11 cellular contexts compared by ENCODE assay signal in genomic region chr17:35536664-35537160, GRCh38. TPM values are rescaled to one million over a fixed set of nuclear protein-coding genes. Genes with fewer than 3 reads are reported as not detected.
DNase-seq lines count a peak whose midpoint lies in the region; ATAC-seq and TF ChIP-seq lines count a peak whose summit lies in the region.
"Had no signal": no experiment of that assay in that cellular context is flagged by ENCODE, and none has a peak within 500 bp of the region (broad histone marks: within the 10 kb centered on the region; RNA-seq: fewer than 3 reads in every experiment).

No MANE protein-coding gene starts in this region.

- H3K27me3 Mint-ChIP-seq in activated T-helper 17 cell treated with anti-CD3 and anti-CD28 coated beads, Interleukin-2, amount 50 U/mL, for 72 hours, result no peaks in the 10 kb centered on the region

- peaks cover 45% of the 10 kb centered on the region for H3K4me1 ChIP-seq in BLaER1
- H3K4me1 ChIP-seq in neuronal stem cell (ENCODE audit: control insufficient read depth in 2 of 2, insufficient read depth in 1 of 2, low read depth in 1 of 2, low read length in 2 of 2), result no peaks in the 10 kb centered on the region
- no peaks in the 10 kb centered on the region for H3K4me1 ChIP-seq in smooth muscle cell (ENCODE audit: low read depth)
- no peaks in the 10 kb centered on the region for H3K4me1 ChIP-seq in mammary epithelial cell (ENCODE audit: insufficient read depth, low read length)

- intact Hi-C loops in mammary epithelial cell (cut with micrococcal nuclease), result no loop called here

- no peak overlapping the region for H4K91ac ChIP-seq in neuronal stem cell (ENCODE audit: low read depth, low read length, poor library complexity)

- H3K9me3 Mint-ChIP-seq in activated T-helper 17 cell treated with anti-CD3 and anti-CD28 coated beads, Interleukin-2, amount 50 U/mL, for 72 hours, result no peaks in the 10 kb centered on the region
- H3K9me3 Mint-ChIP-seq: neural crest cell had no signal

- peak; percentile 42 for TF ChIP-seq POLR2A in GM19193 (IDR thresholded peaks at IDR 0.05; ENCODE audit: extremely low read depth, insufficient read depth, insufficient read length)

- H3K4me2 ChIP-seq in BLaER1, result peak overlapping the region; percentile 61
- H3K4me2 ChIP-seq in neuronal stem cell (ENCODE audit: insufficient read depth, low read length, poor library complexity, severe bottlenecking), result no peak overlapping the region
- H3K4me2 ChIP-seq in smooth muscle cell, result no peak overlapping the region
- no peak overlapping the region for H3K4me2 ChIP-seq in mammary epithelial cell (ENCODE audit: insufficient read depth, low read depth, low read length)

- H3K79me2 ChIP-seq in smooth muscle cell (ENCODE audit: low read depth) (no peaks in the 10 kb centered on the region), mammary epithelial cell (ENCODE audit: insufficient read depth, low read length) (no peaks in the 10 kb centered on the region)

- in situ Hi-C loops in mammary epithelial cell (cut with MboI; ENCODE audit: low sequenced_read_pairs in 2 of 2), result loop anchor here (5.0 kb wide), 2 partner anchors 224 to 369 kb away; no protein-coding TSS in a partner anchor

- no peak overlapping the region for H3K14ac ChIP-seq in neuronal stem cell (ENCODE audit: low read length)

- DNase-seq in neuronal stem cell (ENCODE audit: low spot score) (no peak), smooth muscle cell (lab: John Stamatoyannopoulos, UW; ENCODE audit: unreplicated experiment) (no peak), mammary epithelial cell (no peak), NCI-H1694 treated with DMSO at 0.1 percent for 48 hours (lab: John Stamatoyannopoulos, UW) (no peak)

- peak overlapping the region; percentile 21 for H2BK15ac ChIP-seq in neuronal stem cell (ENCODE audit: low read length)

- H4K20me1 ChIP-seq in BLaER1, result no peaks in the 10 kb centered on the region
- H4K20me1 ChIP-seq in smooth muscle cell (ENCODE audit: low read depth), result no peaks in the 10 kb centered on the region
- H4K20me1 ChIP-seq in mammary epithelial cell (ENCODE audit: insufficient read depth, low read length), result no peaks in the 10 kb centered on the region

- no peak overlapping the region for H4K8ac ChIP-seq in neuronal stem cell (ENCODE audit: low read depth, low read length)

- H3K9me3 ChIP-seq in BLaER1, result no peaks in the 10 kb centered on the region
- no peaks in the 10 kb centered on the region for H3K9me3 ChIP-seq in neuronal stem cell (replicated peaks in 1 of 2; ENCODE audit: control insufficient read depth in 2 of 2, insufficient read depth in 1 of 2, low read depth in 1 of 2, low read length in 2 of 2)
- no peaks in the 10 kb centered on the region for H3K9me3 ChIP-seq in smooth muscle cell (replicated peaks; ENCODE audit: low read depth)
- H3K9me3 ChIP-seq in mammary epithelial cell (replicated peaks; ENCODE audit: insufficient read depth, low read length), result no peaks in the 10 kb centered on the region

- H3K4me3 ChIP-seq in BLaER1, result no peak overlapping the region
- no peak overlapping the region for H3K4me3 ChIP-seq in neuronal stem cell (ENCODE audit: low read length in 2 of 2)
- no peak overlapping the region for H3K4me3 ChIP-seq in smooth muscle cell
- no peak overlapping the region for H3K4me3 ChIP-seq in mammary epithelial cell (replicated peaks in 1 of 3; ENCODE audit: insufficient read depth in 1 of 3, low read depth in 2 of 3, low read length in 3 of 3)

- H2AFZ ChIP-seq in neuronal stem cell (ENCODE audit: low read length) (no peak overlapping the region), smooth muscle cell (ENCODE audit: low read depth) (no peak overlapping the region), mammary epithelial cell (ENCODE audit: low read depth, low read length) (no peak overlapping the region)

- no peak overlapping the region for H3K18ac ChIP-seq in neuronal stem cell (ENCODE audit: low read length)

- peaks cover 56% of the 10 kb centered on the region for H3K36me3 Mint-ChIP-seq in activated T-helper 17 cell treated with anti-CD3 and anti-CD28 coated beads, Interleukin-2, amount 50 U/mL, for 72 hours (ENCODE audit: low read depth)

- no peak overlapping the region for H3K23ac ChIP-seq in neuronal stem cell (ENCODE audit: low read depth, low read length, poor library complexity)

- H3F3A ChIP-seq in smooth muscle cell (ENCODE audit: low read depth), result no peaks in the 10 kb centered on the region

- H3K27ac ChIP-seq in BLaER1 (no peak overlapping the region), neuronal stem cell (replicated peaks; ENCODE audit: low read length) (no peak overlapping the region), smooth muscle cell (ENCODE audit: low read depth) (no peak overlapping the region), mammary epithelial cell (ENCODE audit: insufficient read depth, low read depth, low read length) (no peak overlapping the region)
- H3K27ac ChIP-seq: RWPE1 had no signal

- no peak overlapping the region for H3K4ac ChIP-seq in neuronal stem cell (ENCODE audit: low read length)

- H3K9ac ChIP-seq in BLaER1 (no peak overlapping the region), neuronal stem cell (ENCODE audit: low read depth, low read length, poor library complexity) (no peak overlapping the region), smooth muscle cell (ENCODE audit: low read depth) (no peak overlapping the region), mammary epithelial cell (ENCODE audit: insufficient read depth, low read length) (no peak overlapping the region)

- CTCF ChIA-PET in mammary epithelial cell (lab: Charles Lee; ENCODE audit: low non-redundant PET), result no interaction called here

- no CpG with 5 or more reads among the region's 13 CpGs for WGBS in neuronal stem cell (ENCODE audit: extremely low coverage in 2 of 2, insufficient read length in 2 of 2, insufficient replicate concordance in 1 of 2), 2 donors
- 78% methylated on average over 13 of the region's 13 CpGs for WGBS in smooth muscle cell (ENCODE audit: low lambda C conversion rate)
- 77% methylated on average over 12 of the region's 13 CpGs for WGBS in mammary epithelial cell (ENCODE audit: low coverage, missing lambda C conversion rate)

- H3K4me1 Mint-ChIP-seq in activated T-helper 17 cell treated with anti-CD3 and anti-CD28 coated beads, Interleukin-2, amount 50 U/mL, for 72 hours, result peaks cover 36% of the 10 kb centered on the region
- H3K4me1 Mint-ChIP-seq: neural crest cell had no signal

- no peak overlapping the region for H2AK5ac ChIP-seq in neuronal stem cell (ENCODE audit: low read depth, low read length)

- peak overlapping the region; percentile 79 for H3K4me3 Mint-ChIP-seq in activated T-helper 17 cell treated with anti-CD3 and anti-CD28 coated beads, Interleukin-2, amount 50 U/mL, for 72 hours
- H3K4me3 Mint-ChIP-seq: neural crest cell had no signal

- H3K27ac Mint-ChIP-seq in activated T-helper 17 cell treated with anti-CD3 and anti-CD28 coated beads, Interleukin-2, amount 50 U/mL, for 72 hours, result peak overlapping the region; percentile 96

- no peak overlapping the region for H2BK120ac ChIP-seq in neuronal stem cell (ENCODE audit: low read depth, low read length)

- dilution Hi-C loops in mammary epithelial cell (cut with HindIII; ENCODE audit: low sequenced_read_pairs), result no loop called here

- no peak overlapping the region for H2BK12ac ChIP-seq in neuronal stem cell (ENCODE audit: low read length)

- peak; percentile 43 for ATAC-seq in activated T-helper 17 cell treated with anti-CD3 and anti-CD28 coated beads, Interleukin-2, amount 50 U/mL, for 72 hours (replicated peaks)
- no peak for ATAC-seq in HG02678 (IDR thresholded peaks at IDR 0.05; ENCODE audit: unreplicated experiment)

- H3K27me3 ChIP-seq in BLaER1 (no peaks in the 10 kb centered on the region), neuronal stem cell (ENCODE audit: control insufficient read depth in 3 of 3, insufficient read depth in 3 of 3, low read depth in 1 of 3, low read length in 3 of 3) (peaks cover 0 to 27% (median 0%) of the 10 kb centered on the region in 3 experiments), smooth muscle cell (ENCODE audit: low read depth) (no peaks in the 10 kb centered on the region), mammary epithelial cell (ENCODE audit: insufficient read depth, low read length) (peaks cover 2% of the 10 kb centered on the region)

- no TSS peak for BruUV-seq in mammary epithelial cell (replicated peaks; lab: Mats Ljungman, UMichigan)

- H2BK5ac ChIP-seq in neuronal stem cell (ENCODE audit: low read length), result no peak overlapping the region

- TF ChIP-seq CTCF in smooth muscle cell (IDR thresholded peaks at IDR 0.05; ENCODE audit: borderline replicate concordance, insufficient read depth, poor library complexity, severe bottlenecking) (no peak), mammary epithelial cell (conservative IDR thresholded peaks at IDR 0.05 in 1 of 2, IDR thresholded peaks at IDR 0.05 in 1 of 2; ENCODE audit: extremely low read depth in 1 of 2, insufficient read depth in 1 of 2, low read depth in 1 of 2, low read length in 2 of 2) (no peak)

- H3K36me3 ChIP-seq in BLaER1, result no peaks in the 10 kb centered on the region
- no peaks in the 10 kb centered on the region for H3K36me3 ChIP-seq in neuronal stem cell (replicated peaks in 1 of 2; ENCODE audit: control insufficient read depth in 2 of 2, insufficient read depth in 2 of 2, low read length in 2 of 2)
- H3K36me3 ChIP-seq in smooth muscle cell (ENCODE audit: low read depth), result no peaks in the 10 kb centered on the region
- no peaks in the 10 kb centered on the region for H3K36me3 ChIP-seq in mammary epithelial cell (ENCODE audit: insufficient read depth, low read length)

- no peaks in the 10 kb centered on the region for H3K79me1 ChIP-seq in neuronal stem cell (ENCODE audit: low read depth, low read length)

RNA-seq across cellular contexts. Expression of gene SLFN12L, which starts 0.8 kb away (rescaled TPM):
- 10 to 100 TPM; 56.1 to 72.2 TPM for total RNA-seq in activated T-helper 17 cell treated with anti-CD3 and anti-CD28 coated beads, Interleukin-2, amount 50 U/mL, for 72 hours
- not detected for polyA plus RNA-seq in neuronal stem cell (2013, experiment 1 of 2)
- polyA plus RNA-seq in neuronal stem cell (2013, experiment 2 of 2), result not detected
- total RNA-seq in smooth muscle cell (not detected in 2 replicates), mammary epithelial cell (under 1 TPM; 0.12 to 0.17 TPM)
- polyA plus RNA-seq in smooth muscle cell (not detected in 2 replicates), mammary epithelial cell (0.05 TPM)
- polyA minus RNA-seq in mammary epithelial cell, result not detected
- total RNA-seq: neural crest cell had no signal

RNA-seq across cellular contexts. Expression of gene SLFN14, which starts 23.9 kb away (rescaled TPM):
- under 1 TPM in 1 of 2 donors, not detected in 1; 0.08 TPM for total RNA-seq in activated T-helper 17 cell treated with anti-CD3 and anti-CD28 coated beads, Interleukin-2, amount 50 U/mL, for 72 hours
- not detected for polyA plus RNA-seq in neuronal stem cell (2013, experiment 1 of 2)
- polyA plus RNA-seq in neuronal stem cell (2013, experiment 2 of 2), result not detected
- total RNA-seq in smooth muscle cell (not detected in 2 replicates), mammary epithelial cell (not detected)
- polyA plus RNA-seq in smooth muscle cell (not detected in 2 replicates), mammary epithelial cell (not detected)
- polyA minus RNA-seq in mammary epithelial cell, result not detected
- total RNA-seq: H4, neural crest cell had no signal

RNA-seq across cellular contexts. Expression of gene PEX12, which starts 41.7 kb away (rescaled TPM):
- total RNA-seq in activated T-helper 17 cell treated with anti-CD3 and anti-CD28 coated beads, Interleukin-2, amount 50 U/mL, for 72 hours, result 1 to 10 TPM; 1.9 to 2.6 TPM
- polyA plus RNA-seq in neuronal stem cell (2013, experiment 1 of 2), result 4.2 TPM
- 4.4 TPM for polyA plus RNA-seq in neuronal stem cell (2013, experiment 2 of 2)
- total RNA-seq in smooth muscle cell, result 8.6 and 10.2 TPM in 2 replicates
- 2.8 and 3.5 TPM in 2 replicates for polyA plus RNA-seq in smooth muscle cell
- total RNA-seq in mammary epithelial cell, result 1 to 10 TPM; 5.7 to 8.7 TPM
- polyA plus RNA-seq in mammary epithelial cell, result 8.0 TPM
- 18.7 TPM for polyA minus RNA-seq in mammary epithelial cell

RNA-seq across cellular contexts. Expression of gene AP2B1, which starts 50.4 kb away (rescaled TPM):
- total RNA-seq in activated T-helper 17 cell treated with anti-CD3 and anti-CD28 coated beads, Interleukin-2, amount 50 U/mL, for 72 hours, result 100 to 1,000 TPM; 189 to 213 TPM
- 69.1 TPM for polyA plus RNA-seq in neuronal stem cell (2013, experiment 1 of 2)
- 68.7 TPM for polyA plus RNA-seq in neuronal stem cell (2013, experiment 2 of 2)
- 92.3 and 94.6 TPM in 2 replicates for total RNA-seq in smooth muscle cell
- polyA plus RNA-seq in smooth muscle cell, result 45.0 and 58.5 TPM in 2 replicates
- 100 to 1,000 TPM; 168 to 227 TPM for total RNA-seq in mammary epithelial cell
- polyA plus RNA-seq in mammary epithelial cell, result 166 TPM
- polyA minus RNA-seq in mammary epithelial cell, result 295 TPM

Comparison
In these comparisons a context has a peak if more than half of its experiments do, and no peak if none do; other contexts are left out.
1. RNA of gene SLFN12L, which starts 0.8 kb away (total RNA-seq): 56.1 to 72.2 TPM in activated T-helper 17 cell treated with anti-CD3 and anti-CD28 coated beads, Interleukin-2, amount 50 U/mL, for 72 hours; 0.12 to 0.17 TPM in mammary epithelial cell and not detected in smooth muscle cell; every median in the first group is over 10 times any median in the second.